Comparison of ENCODE assay signal across 38 cellular contexts in genomic region chr11:7303146-7303545, GRCh38. TPM values are rescaled to one million over a fixed set of nuclear protein-coding genes. Genes with fewer than 3 reads are reported as not detected.
"Had no signal": no experiment of that assay in that cellular context is flagged by ENCODE, and none has a peak within 500 bp of the region (broad histone marks: within the 10 kb centered on the region; RNA-seq: fewer than 3 reads in every experiment).

No MANE protein-coding gene starts in this region.

- H3K27ac Mint-ChIP-seq: activated naive CD4-positive, alpha-beta T cell treated with anti-CD3 and anti-CD28 coated beads for 36 hours; activated naive CD4-positive, alpha-beta T cell treated with anti-CD3 and anti-CD28 coated beads, Interleukin-2, amount 10 ng/mL, durations not matched to agents 7 days and 5 days; activated naive CD4-positive, alpha-beta T cell treated with anti-CD3 and anti-CD28 coated beads, Interleukin-2, amount 50 U/mL, for 24 hours; activated naive CD4-positive, alpha-beta T cell treated with anti-CD3 and anti-CD28 coated beads, Interleukin-2, amount 50 U/mL, for 72 hours; activated naive CD8-positive, alpha-beta T cell; activated naive CD8-positive, alpha-beta T cell treated with anti-CD3 and anti-CD28 coated beads for 36 hours; activated naive CD8-positive, alpha-beta T cell treated with anti-CD3 and anti-CD28 coated beads, Interleukin-2, amount 10 ng/mL, durations not matched to agents 7 days and 5 days; activated naive CD8-positive, alpha-beta T cell treated with anti-CD3 and anti-CD28 coated beads, Interleukin-2, amount 50 U/mL, for 24 hours; activated T-cell treated with anti-CD3 and anti-CD28 coated beads, Interleukin-2, amount 50 U/mL, for 24 hours; activated T-cell treated with anti-CD3 and anti-CD28 coated beads, Interleukin-2, amount 50 U/mL, for 72 hours; activated T-helper 1 cell treated with anti-CD3 and anti-CD28 coated beads, Interleukin-12 subunit alpha, Interleukin-12 subunit beta, Interleukin-2, Interleukin-4 antibody, amounts not matched to agents 30 ng/mL and 10 ng/mL and 1 ng/mL, durations not matched to agents 14 hours and 24 hours and 36 hours; activated T-helper 17 cell treated with anti-CD3 and anti-CD28 coated beads, Interleukin-2, amount 50 U/mL, for 72 hours; activated T-helper 2 cell treated with anti-CD3 and anti-CD28 coated beads, Interferon-gamma antibody, Interleukin-2, Interleukin-4, amounts not matched to agents 10 μg/mL and 5 μg/mL and 100 μg/mL, durations not matched to agents 14 hours and 24 hours and 36 hours; brain had no signal

- H3K27ac ChIP-seq: adrenal gland, ascending aorta, body of pancreas, brain microvascular endothelial cell, breast epithelium, cardiac muscle cell had no signal

- H3K27me3 Mint-ChIP-seq: activated naive CD8-positive, alpha-beta T cell treated with anti-CD3 and anti-CD28 coated beads for 36 hours; activated naive CD8-positive, alpha-beta T cell treated with anti-CD3 and anti-CD28 coated beads, Interleukin-2, amount 50 U/mL, for 24 hours had no signal

- H3K4me1 ChIP-seq: adrenal gland, ascending aorta, body of pancreas, breast epithelium had no signal

- H3K4me3 Mint-ChIP-seq: activated naive CD4-positive, alpha-beta T cell treated with anti-CD3 and anti-CD28 coated beads for 36 hours; activated naive CD4-positive, alpha-beta T cell treated with anti-CD3 and anti-CD28 coated beads, Interleukin-2, amount 10 ng/mL, durations not matched to agents 7 days and 5 days; activated naive CD4-positive, alpha-beta T cell treated with anti-CD3 and anti-CD28 coated beads, Interleukin-2, amount 50 U/mL, for 24 hours; activated naive CD8-positive, alpha-beta T cell; activated naive CD8-positive, alpha-beta T cell treated with anti-CD3 and anti-CD28 coated beads for 36 hours; activated naive CD8-positive, alpha-beta T cell treated with anti-CD3 and anti-CD28 coated beads, Interleukin-2, amount 10 ng/mL, durations not matched to agents 7 days and 5 days; activated naive CD8-positive, alpha-beta T cell treated with anti-CD3 and anti-CD28 coated beads, Interleukin-2, amount 50 U/mL, for 24 hours; activated T-cell treated with anti-CD3 and anti-CD28 coated beads, Interleukin-2, amount 50 U/mL, for 24 hours; activated T-cell treated with anti-CD3 and anti-CD28 coated beads, Interleukin-2, amount 50 U/mL, for 4 hours; activated T-cell treated with anti-CD3 and anti-CD28 coated beads, Interleukin-2, amount 50 U/mL, for 72 hours; activated T-helper 1 cell treated with anti-CD3 and anti-CD28 coated beads, Interleukin-12 subunit alpha, Interleukin-12 subunit beta, Interleukin-2, Interleukin-4 antibody, amounts not matched to agents 30 ng/mL and 10 ng/mL and 1 ng/mL, durations not matched to agents 14 hours and 24 hours and 36 hours; activated T-helper 17 cell treated with anti-CD3 and anti-CD28 coated beads, Interleukin-2, amount 50 U/mL, for 72 hours; brain; central memory CD8-positive, alpha-beta T cell had no signal

- H3K36me3 ChIP-seq: adrenal gland, ascending aorta, brain microvascular endothelial cell, breast epithelium, cardiac muscle cell had no signal

- H3K9me3 Mint-ChIP-seq: activated naive CD4-positive, alpha-beta T cell treated with anti-CD3 and anti-CD28 coated beads for 36 hours; activated naive CD4-positive, alpha-beta T cell treated with anti-CD3 and anti-CD28 coated beads, Interleukin-2, amount 10 ng/mL, durations not matched to agents 7 days and 5 days; activated naive CD4-positive, alpha-beta T cell treated with anti-CD3 and anti-CD28 coated beads, Interleukin-2, amount 50 U/mL, for 24 hours; activated naive CD4-positive, alpha-beta T cell treated with anti-CD3 and anti-CD28 coated beads, Interleukin-2, amount 50 U/mL, for 72 hours; activated naive CD8-positive, alpha-beta T cell treated with anti-CD3 and anti-CD28 coated beads for 36 hours; activated naive CD8-positive, alpha-beta T cell treated with anti-CD3 and anti-CD28 coated beads, Interleukin-2, amount 10 ng/mL, durations not matched to agents 7 days and 5 days; activated naive CD8-positive, alpha-beta T cell treated with anti-CD3 and anti-CD28 coated beads, Interleukin-2, amount 50 U/mL, for 24 hours; activated T-cell treated with anti-CD3 and anti-CD28 coated beads, Interleukin-2, amount 50 U/mL, for 24 hours; activated T-cell treated with anti-CD3 and anti-CD28 coated beads, Interleukin-2, amount 50 U/mL, for 4 hours; activated T-helper 1 cell treated with anti-CD3 and anti-CD28 coated beads, Interleukin-12 subunit alpha, Interleukin-12 subunit beta, Interleukin-2, Interleukin-4 antibody, amounts not matched to agents 30 ng/mL and 10 ng/mL and 1 ng/mL, durations not matched to agents 14 hours and 24 hours and 36 hours; activated T-helper 17 cell treated with anti-CD3 and anti-CD28 coated beads, Interleukin-2, amount 50 U/mL, for 72 hours; activated T-helper 2 cell treated with anti-CD3 and anti-CD28 coated beads, Interferon-gamma antibody, Interleukin-2, Interleukin-4, amounts not matched to agents 10 μg/mL and 5 μg/mL and 100 μg/mL, durations not matched to agents 14 hours and 24 hours and 36 hours; brain; central memory CD8-positive, alpha-beta T cell had no signal

- H3K4me3 ChIP-seq: adrenal gland, ascending aorta, body of pancreas, breast epithelium, cardiac muscle cell had no signal

- H3K9me3 ChIP-seq: adrenal gland, ascending aorta, body of pancreas, breast epithelium had no signal

- H3K36me3 Mint-ChIP-seq: activated naive CD4-positive, alpha-beta T cell treated with anti-CD3 and anti-CD28 coated beads, Interleukin-2, amount 10 ng/mL, durations not matched to agents 7 days and 5 days; activated naive CD4-positive, alpha-beta T cell treated with anti-CD3 and anti-CD28 coated beads, Interleukin-2, amount 50 U/mL, for 24 hours; activated naive CD4-positive, alpha-beta T cell treated with anti-CD3 and anti-CD28 coated beads, Interleukin-2, amount 50 U/mL, for 72 hours; activated naive CD8-positive, alpha-beta T cell; activated naive CD8-positive, alpha-beta T cell treated with anti-CD3 and anti-CD28 coated beads for 36 hours; activated naive CD8-positive, alpha-beta T cell treated with anti-CD3 and anti-CD28 coated beads, Interleukin-2, amount 10 ng/mL, durations not matched to agents 7 days and 5 days had no signal

- DNase-seq: activated effector memory CD4-positive, alpha-beta T cell treated with anti-CD3 and anti-CD28 coated beads, Interleukin-2, amount 50 U/mL, for 16 hours; activated effector memory CD4-positive, alpha-beta T cell treated with Interleukin-2 at 50 U/mL for 16 hours; activated gamma-delta T cell; activated gamma-delta T cell treated with Interleukin-2 at 50 U/mL for 16 hours; activated naive CD4-positive, alpha-beta T cell; activated naive CD4-positive, alpha-beta T cell treated with anti-CD3 and anti-CD28 coated beads for 36 hours; activated naive CD4-positive, alpha-beta T cell treated with anti-CD3 and anti-CD28 coated beads, Interleukin-2, amount 10 ng/mL, durations not matched to agents 7 days and 5 days; activated naive CD4-positive, alpha-beta T cell treated with anti-CD3 and anti-CD28 coated beads, Interleukin-2, amount 50 U/mL, for 16 hours; activated naive CD4-positive, alpha-beta T cell treated with Interleukin-2 at 50 U/mL for 16 hours; activated naive CD8-positive, alpha-beta T cell treated with anti-CD3 and anti-CD28 coated beads for 36 hours; activated naive CD8-positive, alpha-beta T cell treated with anti-CD3 and anti-CD28 coated beads, Interleukin-2, amount 10 ng/mL, durations not matched to agents 7 days and 5 days; activated naive CD8-positive, alpha-beta T cell treated with anti-CD3 and anti-CD28 coated beads, Interleukin-2, amount 50 U/mL, for 24 hours; activated T-cell treated with anti-CD3 and anti-CD28 coated beads, Interleukin-2, amount 50 U/mL, for 24 hours; activated T-cell treated with anti-CD3 and anti-CD28 coated beads, Interleukin-2, amount 50 U/mL, for 4 hours; activated T-cell treated with anti-CD3 and anti-CD28 coated beads, Interleukin-2, amount 50 U/mL, for 48 hours; activated T-cell treated with anti-CD3 and anti-CD28 coated beads, Interleukin-2, amount 50 U/mL, for 72 hours; adrenal gland; amniotic stem cell; amygdala; anterior cingulate cortex; aorta; body of pancreas; brain microvascular endothelial cell; caudate nucleus; central memory CD4-positive, alpha-beta T cell; cerebellar nuclear complex had no signal

- ATAC-seq: activated naive CD4-positive, alpha-beta T cell treated with anti-CD3 and anti-CD28 coated beads, Interleukin-2, amount 50 U/mL, for 72 hours; activated naive CD8-positive, alpha-beta T cell treated with anti-CD3 and anti-CD28 coated beads, Interleukin-2, amount 50 U/mL, for 24 hours; activated T-cell treated with anti-CD3 and anti-CD28 coated beads, Interleukin-2, amount 50 U/mL, for 4 hours; activated T-cell treated with anti-CD3 and anti-CD28 coated beads, Interleukin-2, amount 50 U/mL, for 72 hours; activated T-helper 17 cell treated with anti-CD3 and anti-CD28 coated beads, Interleukin-2, amount 50 U/mL, for 72 hours; body of pancreas had no signal

- H3K27me3 ChIP-seq: adrenal gland, ascending aorta, body of pancreas, brain microvascular endothelial cell, breast epithelium, cardiac muscle cell had no signal

- H3K4me1 Mint-ChIP-seq: activated naive CD4-positive, alpha-beta T cell treated with anti-CD3 and anti-CD28 coated beads, Interleukin-2, amount 10 ng/mL, durations not matched to agents 7 days and 5 days; activated naive CD4-positive, alpha-beta T cell treated with anti-CD3 and anti-CD28 coated beads, Interleukin-2, amount 50 U/mL, for 24 hours; activated naive CD8-positive, alpha-beta T cell treated with anti-CD3 and anti-CD28 coated beads for 36 hours; activated naive CD8-positive, alpha-beta T cell treated with anti-CD3 and anti-CD28 coated beads, Interleukin-2, amount 10 ng/mL, durations not matched to agents 7 days and 5 days; activated naive CD8-positive, alpha-beta T cell treated with anti-CD3 and anti-CD28 coated beads, Interleukin-2, amount 50 U/mL, for 24 hours; activated T-helper 17 cell treated with anti-CD3 and anti-CD28 coated beads, Interleukin-2, amount 50 U/mL, for 72 hours; brain; central memory CD8-positive, alpha-beta T cell had no signal

RNA-seq across cellular contexts. Expression of gene SYT9, which starts 51.4 kb away (rescaled TPM):
- total RNA-seq: activated naive CD4-positive, alpha-beta T cell treated with anti-CD3 and anti-CD28 coated beads for 36 hours; activated naive CD8-positive, alpha-beta T cell treated with anti-CD3 and anti-CD28 coated beads for 36 hours; activated naive CD8-positive, alpha-beta T cell treated with anti-CD3 and anti-CD28 coated beads, Interleukin-2, amount 10 ng/mL, durations not matched to agents 7 days and 5 days; activated T-cell treated with anti-CD3 and anti-CD28 coated beads, Interleukin-2, amount 50 U/mL, for 4 hours; activated T-cell treated with anti-CD3 and anti-CD28 coated beads, Interleukin-2, amount 50 U/mL, for 72 hours; activated T-helper 1 cell treated with anti-CD3 and anti-CD28 coated beads, Interleukin-12 subunit alpha, Interleukin-12 subunit beta, Interleukin-2, Interleukin-4 antibody, amounts not matched to agents 30 ng/mL and 10 ng/mL and 1 ng/mL, durations not matched to agents 14 hours and 24 hours and 36 hours; activated T-helper 17 cell treated with anti-CD3 and anti-CD28 coated beads, Interleukin-2, amount 50 U/mL, for 72 hours; activated T-helper 2 cell treated with anti-CD3 and anti-CD28 coated beads, Interferon-gamma antibody, Interleukin-2, Interleukin-4, amounts not matched to agents 10 μg/mL and 5 μg/mL and 100 μg/mL, durations not matched to agents 14 hours and 24 hours and 36 hours; bronchial epithelial cell had no signal
